Comparison of ENCODE assay signal across 1 cellular context in genomic region chr6:157823523-157824370, GRCh38.
TF ChIP-seq lines count a peak whose summit lies in the region.

No MANE protein-coding gene starts in this region.

TF ChIP-seq in K562, 482 proteins besides CTCF, POLR2A, EP300 and RAD21 (continued from another document and continues in another):
- TF ChIP-seq, protein P1, sequence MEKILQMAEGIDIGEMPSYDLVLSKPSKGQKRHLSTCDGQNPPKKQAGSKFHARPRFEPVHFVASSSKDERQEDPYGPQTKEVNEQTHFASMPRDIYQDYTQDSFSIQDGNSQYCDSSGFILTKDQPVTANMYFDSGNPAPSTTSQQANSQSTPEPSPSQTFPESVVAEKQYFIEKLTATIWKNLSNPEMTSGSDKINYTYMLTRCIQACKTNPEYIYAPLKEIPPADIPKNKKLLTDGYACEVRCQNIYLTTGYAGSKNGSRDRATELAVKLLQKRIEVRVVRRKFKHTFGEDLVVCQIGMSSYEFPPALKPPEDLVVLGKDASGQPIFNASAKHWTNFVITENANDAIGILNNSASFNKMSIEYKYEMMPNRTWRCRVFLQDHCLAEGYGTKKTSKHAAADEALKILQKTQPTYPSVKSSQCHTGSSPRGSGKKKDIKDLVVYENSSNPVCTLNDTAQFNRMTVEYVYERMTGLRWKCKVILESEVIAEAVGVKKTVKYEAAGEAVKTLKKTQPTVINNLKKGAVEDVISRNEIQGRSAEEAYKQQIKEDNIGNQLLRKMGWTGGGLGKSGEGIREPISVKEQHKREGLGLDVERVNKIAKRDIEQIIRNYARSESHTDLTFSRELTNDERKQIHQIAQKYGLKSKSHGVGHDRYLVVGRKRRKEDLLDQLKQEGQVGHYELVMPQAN (IDR thresholded peaks at IDR 0.05; ENCODE audit: borderline replicate concordance), result peak; percentile 51; the same call in 1 of the 2 replicates
- TF ChIP-seq, protein P2, sequence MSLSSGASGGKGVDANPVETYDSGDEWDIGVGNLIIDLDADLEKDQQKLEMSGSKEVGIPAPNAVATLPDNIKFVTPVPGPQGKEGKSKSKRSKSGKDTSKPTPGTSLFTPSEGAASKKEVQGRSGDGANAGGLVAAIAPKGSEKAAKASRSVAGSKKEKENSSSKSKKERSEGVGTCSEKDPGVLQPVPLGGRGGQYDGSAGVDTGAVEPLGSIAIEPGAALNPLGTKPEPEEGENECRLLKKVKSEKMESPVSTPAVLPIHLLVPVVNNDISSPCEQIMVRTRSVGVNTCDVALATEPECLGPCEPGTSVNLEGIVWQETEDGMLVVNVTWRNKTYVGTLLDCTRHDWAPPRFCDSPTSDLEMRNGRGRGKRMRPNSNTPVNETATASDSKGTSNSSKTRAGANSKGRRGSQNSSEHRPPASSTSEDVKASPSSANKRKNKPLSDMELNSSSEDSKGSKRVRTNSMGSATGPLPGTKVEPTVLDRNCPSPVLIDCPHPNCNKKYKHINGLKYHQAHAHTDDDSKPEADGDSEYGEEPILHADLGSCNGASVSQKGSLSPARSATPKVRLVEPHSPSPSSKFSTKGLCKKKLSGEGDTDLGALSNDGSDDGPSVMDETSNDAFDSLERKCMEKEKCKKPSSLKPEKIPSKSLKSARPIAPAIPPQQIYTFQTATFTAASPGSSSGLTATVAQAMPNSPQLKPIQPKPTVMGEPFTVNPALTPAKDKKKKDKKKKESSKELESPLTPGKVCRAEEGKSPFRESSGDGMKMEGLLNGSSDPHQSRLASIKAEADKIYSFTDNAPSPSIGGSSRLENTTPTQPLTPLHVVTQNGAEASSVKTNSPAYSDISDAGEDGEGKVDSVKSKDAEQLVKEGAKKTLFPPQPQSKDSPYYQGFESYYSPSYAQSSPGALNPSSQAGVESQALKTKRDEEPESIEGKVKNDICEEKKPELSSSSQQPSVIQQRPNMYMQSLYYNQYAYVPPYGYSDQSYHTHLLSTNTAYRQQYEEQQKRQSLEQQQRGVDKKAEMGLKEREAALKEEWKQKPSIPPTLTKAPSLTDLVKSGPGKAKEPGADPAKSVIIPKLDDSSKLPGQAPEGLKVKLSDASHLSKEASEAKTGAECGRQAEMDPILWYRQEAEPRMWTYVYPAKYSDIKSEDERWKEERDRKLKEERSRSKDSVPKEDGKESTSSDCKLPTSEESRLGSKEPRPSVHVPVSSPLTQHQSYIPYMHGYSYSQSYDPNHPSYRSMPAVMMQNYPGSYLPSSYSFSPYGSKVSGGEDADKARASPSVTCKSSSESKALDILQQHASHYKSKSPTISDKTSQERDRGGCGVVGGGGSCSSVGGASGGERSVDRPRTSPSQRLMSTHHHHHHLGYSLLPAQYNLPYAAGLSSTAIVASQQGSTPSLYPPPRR (CRISPR knock-in tag; IDR thresholded peaks at IDR 0.05; ENCODE audit: borderline replicate concordance), result no peak
- TF ChIP-seq HDAC2 (IDR thresholded peaks at IDR 0.05) (peak; percentile 55; the same call in 1 of the 2 replicates), DMBX1 (CRISPR knock-in tag; IDR thresholded peaks at IDR 0.05; ENCODE audit: borderline replicate concordance) (no peak), KLF13 (tag; IDR thresholded peaks at IDR 0.05; ENCODE audit: borderline replicate concordance, low read depth) (no peak), ZNF174 (CRISPR knock-in tag; IDR thresholded peaks at IDR 0.05) (no peak), PHF8 (IDR thresholded peaks at IDR 0.05; ENCODE audit: borderline replicate concordance, low read length) (peak; percentile 25; the same call in 1 of the 2 replicates), ZNF239 (CRISPR knock-in tag; IDR thresholded peaks at IDR 0.05) (no peak), PRPF4 (IDR thresholded peaks at IDR 0.05; ENCODE audit: insufficient read depth, low read depth, low read length, poor library complexity, severe bottlenecking) (peak; percentile 54), GATAD2B (IDR thresholded peaks at IDR 0.05; ENCODE audit: borderline replicate concordance) (peak; percentile 40; the same call in 1 of the 2 replicates), ETS2 (tag; IDR thresholded peaks at IDR 0.05; ENCODE audit: borderline replicate concordance, poor library complexity, severe bottlenecking) (no peak), E2F8 (IDR thresholded peaks at IDR 0.05; ENCODE audit: low read depth, partially characterized antibody) (no peak), ERF (CRISPR knock-in tag; IDR thresholded peaks at IDR 0.05) (no peak), ZNF76 (CRISPR knock-in tag; IDR thresholded peaks at IDR 0.05; ENCODE audit: borderline replicate concordance) (no peak), ZBTB40 (IDR thresholded peaks at IDR 0.05) (no peak), ZBTB40 (CRISPR knock-in tag; IDR thresholded peaks at IDR 0.05) (peak; percentile 44; the same call in 1 of the 2 replicates), NCOA1 (IDR thresholded peaks at IDR 0.05; ENCODE audit: low read depth) (no peak), TCF7 (IDR thresholded peaks at IDR 0.05; ENCODE audit: borderline replicate concordance) (no peak), MEF2D (tag; conservative IDR thresholded peaks at IDR 0.05; ENCODE audit: low read depth) (no peak), ZBTB1 (CRISPR knock-in tag; IDR thresholded peaks at IDR 0.05; ENCODE audit: borderline replicate concordance, low read depth) (peak; percentile 62; the same call in 1 of the 2 replicates), ZKSCAN3 (CRISPR knock-in tag; IDR thresholded peaks at IDR 0.05) (no peak), POLR2AphosphoS5 (IDR thresholded peaks at IDR 0.05; ENCODE audit: control insufficient read depth, insufficient read depth, low read depth, low read length) (0 out of 2 replicates have a peak, but pooled peaks have one; percentile 54), ESRRA (IDR thresholded peaks at IDR 0.05; ENCODE audit: borderline replicate concordance, low read depth) (no peak), ZNF124 (CRISPR knock-in tag; IDR thresholded peaks at IDR 0.05) (no peak), CCNT2 (IDR thresholded peaks at IDR 0.05; ENCODE audit: borderline replicate concordance, extremely low read depth, insufficient read length, low read depth, low read length) (no peak), NBN (IDR thresholded peaks at IDR 0.05; ENCODE audit: low read depth) (0 out of 2 replicates have a peak, but pooled peaks have one; percentile 75), KDM4B (IDR thresholded peaks at IDR 0.05; ENCODE audit: borderline replicate concordance in 2 of 2, low read depth in 1 of 2) (no peak), RB1 (IDR thresholded peaks at IDR 0.05; ENCODE audit: low read depth) (peak; percentile 49), REST (CRISPR knock-in tag; IDR thresholded peaks at IDR 0.05; ENCODE audit: low read depth) (no peak), KLF6 (CRISPR knock-in tag; IDR thresholded peaks at IDR 0.05; ENCODE audit: borderline replicate concordance) (no peak)
